1 cellular context compared by ENCODE assay signal in the genomic region with DNA sequence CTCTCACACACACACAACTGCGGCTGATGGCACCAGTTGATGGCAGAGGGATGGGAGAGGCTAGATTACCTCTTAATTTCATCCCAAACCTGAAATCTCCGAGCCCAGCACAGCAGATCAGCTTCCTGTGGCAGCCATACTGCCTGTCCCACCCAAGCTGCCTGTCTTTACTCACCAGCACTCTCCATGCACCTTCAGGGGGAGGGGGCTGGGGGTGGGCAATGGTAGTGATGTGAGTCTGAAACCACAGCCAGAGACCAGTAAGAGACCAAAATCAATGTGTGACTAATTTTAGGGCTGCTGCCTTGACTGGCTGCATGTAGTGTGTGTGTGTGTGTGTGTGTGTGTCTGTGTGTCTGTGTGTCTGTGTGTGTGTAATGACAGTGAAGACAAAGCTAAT.
TF ChIP-seq lines count a peak whose summit lies in the region.

No MANE protein-coding gene starts in this region.

TF ChIP-seq in H1, 55 proteins besides CTCF, POLR2A, EP300 and RAD21:
- TF ChIP-seq GABPA (IDR thresholded peaks at IDR 0.05; ENCODE audit: borderline replicate concordance, insufficient read depth, low read length), result no peak
- no peak for TF ChIP-seq SRF (IDR thresholded peaks at IDR 0.05; ENCODE audit: low read depth, low read length)
- TF ChIP-seq SIRT6 (IDR thresholded peaks at IDR 0.05; ENCODE audit: low read length), result no peak
- TF ChIP-seq KDM5A (IDR thresholded peaks at IDR 0.05; ENCODE audit: low read length), result no peak
- no peak for TF ChIP-seq POLR2AphosphoS5 (IDR thresholded peaks at IDR 0.05; ENCODE audit: low read depth, low read length)
- no peak for TF ChIP-seq E2F6 (IDR thresholded peaks at IDR 0.05)
- TF ChIP-seq JUND (IDR thresholded peaks at IDR 0.05; ENCODE audit: low read length), result no peak
- no peak for TF ChIP-seq RXRA (IDR thresholded peaks at IDR 0.05; ENCODE audit: insufficient read depth, low read depth, low read length)
- no peak for TF ChIP-seq BCL11A (IDR thresholded peaks at IDR 0.05; ENCODE audit: low read depth in 2 of 2, low read length in 2 of 2)
- TF ChIP-seq USF2 (IDR thresholded peaks at IDR 0.05; ENCODE audit: low read length), result no peak
- TF ChIP-seq RFX5 (IDR thresholded peaks at IDR 0.05; ENCODE audit: borderline replicate concordance, low read depth, low read length), result no peak
- no peak for TF ChIP-seq BRCA1 (IDR thresholded peaks at IDR 0.05; ENCODE audit: low read depth, low read length)
- TF ChIP-seq GTF2F1 (IDR thresholded peaks at IDR 0.05; ENCODE audit: borderline replicate concordance, low read depth, low read length), result no peak
- no peak for TF ChIP-seq RBBP5 (IDR thresholded peaks at IDR 0.05; ENCODE audit: borderline replicate concordance, low read depth, low read length)
- no peak for TF ChIP-seq HDAC6 (IDR thresholded peaks at IDR 0.05; ENCODE audit: low read depth, low read length)
- no peak for TF ChIP-seq CBX8 (IDR thresholded peaks at IDR 0.05; ENCODE audit: borderline replicate concordance, low read depth, low read length)
- TF ChIP-seq KDM1A (IDR thresholded peaks at IDR 0.05; ENCODE audit: borderline replicate concordance, low read length), result no peak
- no peak for TF ChIP-seq KDM4A (IDR thresholded peaks at IDR 0.05; ENCODE audit: low read depth, low read length, severe bottlenecking)
TF ChIP-seq in H1: peak in this region for 0.
